8 cellular contexts compared by ENCODE assay signal in genomic region chr16:84819644-84820304, GRCh38. TPM values are rescaled to one million over a fixed set of nuclear protein-coding genes. Genes with fewer than 3 reads are reported as not detected.
A peak's percentile ranks its signal among the peaks of the same experiment; 100 is the strongest.
DNase-seq lines count a peak whose midpoint lies in the region; ATAC-seq and TF ChIP-seq lines count a peak whose summit lies in the region.

A gene with protein sequence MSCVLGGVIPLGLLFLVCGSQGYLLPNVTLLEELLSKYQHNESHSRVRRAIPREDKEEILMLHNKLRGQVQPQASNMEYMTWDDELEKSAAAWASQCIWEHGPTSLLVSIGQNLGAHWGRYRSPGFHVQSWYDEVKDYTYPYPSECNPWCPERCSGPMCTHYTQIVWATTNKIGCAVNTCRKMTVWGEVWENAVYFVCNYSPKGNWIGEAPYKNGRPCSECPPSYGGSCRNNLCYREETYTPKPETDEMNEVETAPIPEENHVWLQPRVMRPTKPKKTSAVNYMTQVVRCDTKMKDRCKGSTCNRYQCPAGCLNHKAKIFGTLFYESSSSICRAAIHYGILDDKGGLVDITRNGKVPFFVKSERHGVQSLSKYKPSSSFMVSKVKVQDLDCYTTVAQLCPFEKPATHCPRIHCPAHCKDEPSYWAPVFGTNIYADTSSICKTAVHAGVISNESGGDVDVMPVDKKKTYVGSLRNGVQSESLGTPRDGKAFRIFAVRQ (plus strand): TSS chr16:84819985. CDS start chr16:84838496, 18,511 bp downstream.

- TF ChIP-seq EP300 in esophagus muscularis mucosa (IDR thresholded peaks at IDR 0.05): no peak

- H3K4me1 Mint-ChIP-seq in IgD-negative memory B cell: peaks cover 5 to 8% (median 6%) of the 10 kb centered on the region in 3 donors

- H3K36me3 Mint-ChIP-seq in IgD-negative memory B cell: no peaks in the 10 kb centered on the region

- H3K4me1 ChIP-seq in PC-9 (replicated peaks; ENCODE audit: insufficient read depth) (peaks cover 27% of the 10 kb centered on the region), esophagus muscularis mucosa (peaks cover 19 to 45% (median 38%) of the 10 kb centered on the region in 4 donors), mucosa of stomach (ENCODE audit: control insufficient read depth, insufficient read depth, low read length) (peaks cover 22% of the 10 kb centered on the region)

- no peak for ATAC-seq in GM19452 (IDR thresholded peaks at IDR 0.05; ENCODE audit: unreplicated experiment)

- intact Hi-C loops in PC-9 (cut with micrococcal nuclease; ENCODE audit: unreplicated experiment) (loop anchor here (1.0 to 5.0 kb wide), 2 partner anchors 33 kb away; no protein-coding TSS in a partner anchor), esophagus muscularis mucosa (cut with DNase I) (no loop called here)

- no TSS peak for BruUV-seq in PC-9 (replicated peaks; lab: Mats Ljungman, UMichigan)

- H3K4me2 ChIP-seq in PC-9: peak within 1 kb of the TSS; percentile 96

- peak within 1 kb of the TSS; percentile 63 for H3K9ac ChIP-seq in mucosa of stomach (ENCODE audit: low read length)

- POLR2A ChIA-PET in PC-9 (lab: Charles Lee; ENCODE audit: unreplicated experiment): interaction anchor here (0.6 to 1.1 kb wide), 8 partner anchors 18 to 305 kb away, joined by 3 to 10 read pairs (median 3); no protein-coding TSS in a partner anchor

- H3K36me3 ChIP-seq in PC-9 (ENCODE audit: low read depth): no peaks in the 10 kb centered on the region
- H3K36me3 ChIP-seq in esophagus muscularis mucosa: peaks cover 0 to 5% (median 0%) of the 10 kb centered on the region in 4 donors
- H3K36me3 ChIP-seq in mucosa of stomach (ENCODE audit: control insufficient read depth, insufficient read depth, low read length): no peaks in the 10 kb centered on the region

- peak within 1 kb of the TSS; percentile 59 for H3K4me3 ChIP-seq in PC-9
- peak within 1 kb of the TSS; percentile 70 to 95 (median 76) for H3K4me3 ChIP-seq in esophagus muscularis mucosa
- H3K4me3 ChIP-seq in mucosa of stomach (ENCODE audit: low read length): peak within 1 kb of the TSS; percentile 42

- H2AFZ ChIP-seq in PC-9: peak within 1 kb of the TSS; percentile 70

- H3K9me2 ChIP-seq in PC-9 (ENCODE audit: insufficient read depth): no peaks in the 10 kb centered on the region

- 10% methylated on average over 13 of the region's 53 CpGs for WGBS in esophagus muscularis mucosa

- H3K27ac ChIP-seq in PC-9: no peak within 1 kb of the TSS
- peak within 1 kb of the TSS; percentile 94 to 97 (median 96) for H3K27ac ChIP-seq in esophagus muscularis mucosa (replicated peaks in 1 of 4)

- no peak within 1 kb of the TSS for H3K27ac Mint-ChIP-seq in IgD-negative memory B cell

- H4K20me1 ChIP-seq in PC-9 (ENCODE audit: insufficient read depth): no peaks in the 10 kb centered on the region

- DNase-seq in DMS 273 (lab: John Stamatoyannopoulos, UW; ENCODE audit: unreplicated experiment) (peak; percentile 97), PC-9 (peak; percentile 85 to 94), activated T-helper 1 cell treated with Interleukin-2 at 50 U/mL for 16 hours (ENCODE audit: low read depth) (peak; percentile 71), esophagus muscularis mucosa (ENCODE audit: extremely low spot score) (peak; percentile 98)
- peak; percentile 77 to 84 for DNase-seq in stimulated activated CD8-positive, alpha-beta memory T cell treated with anti-CD3 and anti-CD28 coated beads, Interleukin-2, amount 100 ng/mL, for 48 hours (ENCODE audit: low read depth in 2 of 2)

- peaks cover 15% of the 10 kb centered on the region; the same call in 1 of the 2 replicates for H3F3A ChIP-seq in PC-9 (ENCODE audit: insufficient read depth, low read depth)

- peak within 1 kb of the TSS in 3 of 4 donors; percentile 34 to 88 (median 63) for H3K4me3 Mint-ChIP-seq in IgD-negative memory B cell

- H3K9me3 ChIP-seq in PC-9 (ENCODE audit: insufficient read depth, low read depth): no peaks in the 10 kb centered on the region
- H3K9me3 ChIP-seq in esophagus muscularis mucosa: no peaks in the 10 kb centered on the region
- H3K9me3 ChIP-seq in mucosa of stomach (ENCODE audit: control insufficient read depth, low read length): no peaks in the 10 kb centered on the region

- no peaks in the 10 kb centered on the region for H3K27me3 ChIP-seq in PC-9 (ENCODE audit: insufficient read depth, low read depth)
- peaks cover 0 to 10% (median 0%) of the 10 kb centered on the region in 4 donors for H3K27me3 ChIP-seq in esophagus muscularis mucosa
- peaks cover 10% of the 10 kb centered on the region for H3K27me3 ChIP-seq in mucosa of stomach (ENCODE audit: control insufficient read depth, insufficient read depth, low read length)

- peaks cover 37% of the 10 kb centered on the region for H3K27me3 Mint-ChIP-seq in IgD-negative memory B cell

- H3K9me3 Mint-ChIP-seq in IgD-negative memory B cell: peaks cover 0 to 4% (median 0%) of the 10 kb centered on the region in 3 donors

- TF ChIP-seq POLR2A in esophagus muscularis mucosa (IDR thresholded peaks at IDR 0.05; ENCODE audit: low read depth): peak; percentile 97

- no peak for TF ChIP-seq CTCF in PC-9 (conservative IDR thresholded peaks at IDR 0.05)
- no peak for TF ChIP-seq CTCF in esophagus muscularis mucosa (IDR thresholded peaks at IDR 0.05)

- CTCF ChIA-PET in PC-9 (lab: Charles Lee): interaction anchor here (0.6 kb wide), 1 partner anchor 307 kb away, joined by 3 read pairs; no protein-coding TSS in a partner anchor

- no peaks in the 10 kb centered on the region for H3K79me2 ChIP-seq in PC-9 (ENCODE audit: low read depth)

RNA-seq across cellular contexts. Expression of the gene that starts here (rescaled TPM):
- not detected for polyA plus RNA-seq in IgD-negative memory B cell
- total RNA-seq in PC-9 (2021) (18.6 and 19.9 TPM in 2 replicates), esophagus muscularis mucosa (100 to 1,000 TPM; 230 to 568 (median 289) TPM)

Comparison
In these comparisons a context has a peak if more than half of its experiments do, and no peak if none do; other contexts are left out.
1. RNA of the gene that starts here (total RNA-seq): 230 to 568 TPM in esophagus muscularis mucosa; 18.6 to 19.9 TPM in PC-9; every median in the first group is over 10 times any median in the second.
2. Peak in every context shown above with its lines, with median percentiles within 50 percentile points of each other: DNase-seq and H3K4me3 ChIP-seq.